Comparison of ENCODE assay signal across 20 cellular contexts in the genomic region with DNA sequence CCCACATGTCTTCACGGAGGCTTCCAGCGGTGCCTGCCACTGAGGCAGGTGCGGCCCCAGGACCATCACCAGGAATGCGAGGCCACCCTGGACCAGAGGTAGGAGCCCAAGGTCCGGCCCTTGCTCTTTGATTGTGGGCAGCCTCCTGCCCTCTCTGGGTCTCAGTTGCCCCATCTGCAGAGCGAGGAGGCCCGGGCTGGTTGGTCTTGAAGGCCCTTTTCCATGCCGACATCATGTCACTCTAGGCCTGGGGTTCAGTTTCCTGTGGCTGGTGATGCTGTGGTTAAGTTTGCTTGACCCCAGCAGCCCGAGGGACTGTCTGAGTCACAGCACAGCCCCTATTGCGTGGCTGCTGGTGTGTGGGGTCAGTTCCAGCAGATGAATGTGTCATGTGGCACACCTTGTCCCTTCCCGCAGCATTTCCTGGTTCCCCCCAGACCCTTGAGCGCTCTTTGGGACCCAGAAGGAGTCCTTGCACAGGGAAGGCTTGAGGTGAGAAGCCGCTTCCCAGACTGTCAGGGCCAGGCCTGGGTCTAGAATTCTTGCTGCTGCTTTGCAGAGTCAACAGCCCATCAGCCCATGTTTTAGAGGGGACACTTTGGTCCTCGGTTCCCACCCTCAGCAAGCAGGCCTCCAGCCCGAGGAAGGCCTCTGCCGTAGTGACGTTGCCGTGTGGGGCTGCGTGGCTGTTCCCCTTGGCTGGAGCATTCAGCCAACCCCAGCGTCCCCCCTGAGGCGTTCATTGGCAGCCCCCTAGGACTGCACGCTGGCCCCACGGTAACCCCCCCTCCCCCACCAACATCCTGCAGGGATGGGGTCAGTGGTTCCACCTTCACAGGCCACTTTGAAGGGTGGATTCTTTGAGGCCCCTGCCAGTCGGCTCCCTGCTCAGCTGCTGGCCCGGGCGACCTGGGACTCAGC. TPM values are rescaled to one million over a fixed set of nuclear protein-coding genes. Genes with fewer than 3 reads are reported as not detected.
DNase-seq lines count a peak whose midpoint lies in the region; ATAC-seq and TF ChIP-seq lines count a peak whose summit lies in the region.
"Had no signal": no experiment of that assay in that cellular context is flagged by ENCODE, and none has a peak within 500 bp of the region (broad histone marks: within the 10 kb centered on the region; RNA-seq: fewer than 3 reads in every experiment).

No MANE protein-coding gene starts in this region.

- no peak for TF ChIP-seq CTCF in PC-3 (conservative IDR thresholded peaks at IDR 0.05; ENCODE audit: low read depth, low read length)
- no peak for TF ChIP-seq CTCF in esophagus squamous epithelium (IDR thresholded peaks at IDR 0.05)

- ATAC-seq in PC-3 = no peak
- ATAC-seq: effector memory CD8-positive, alpha-beta T cell; gastrocnemius medialis; naive thymus-derived CD8-positive, alpha-beta T cell had no signal

- CTCF ChIA-PET in PC-3 (lab: Charles Lee) = no interaction called here

- H3F3A ChIP-seq in PC-3 (ENCODE audit: low read length, unreplicated experiment) = no peaks in the 10 kb centered on the region

- H3K27me3 ChIP-seq in PC-3 (ENCODE audit: low read length) = no peaks in the 10 kb centered on the region
- H3K27me3 ChIP-seq in esophagus squamous epithelium = no peaks in the 10 kb centered on the region
- H3K27me3 ChIP-seq: gastrocnemius medialis had no signal

- no peaks in the 10 kb centered on the region for H4K20me1 ChIP-seq in PC-3 (ENCODE audit: low read length)

- BruUV-seq in PC-3 (replicated peaks; lab: Mats Ljungman, UMichigan) = no TSS peak

- H3K9ac ChIP-seq in PC-3 (ENCODE audit: low read length) = no peak overlapping the region

- no peak overlapping the region for H3K4me3 ChIP-seq in PC-3 (ENCODE audit: low read length)
- no peak overlapping the region for H3K4me3 ChIP-seq in esophagus squamous epithelium
- H3K4me3 ChIP-seq: gastrocnemius medialis, lung, SK-N-MC had no signal

- 87% methylated on average over 7 of the region's 26 CpGs; no CpG with 5 or more reads in 1 of the 2 donors for WGBS in esophagus squamous epithelium, 2 donors

- no peak overlapping the region for H3K4me2 ChIP-seq in PC-3 (ENCODE audit: low read length)

- H3K36me3 ChIP-seq in PC-3 (ENCODE audit: low read depth, low read length) (0 out of 2 replicates have a peak, but pooled peaks cover 2% of the 10 kb centered on the region), esophagus squamous epithelium (peaks cover 0 to 40% (median 0%) of the 10 kb centered on the region in 3 donors)
- H3K36me3 ChIP-seq: gastrocnemius medialis had no signal

- no peaks in the 10 kb centered on the region for H3K9me2 ChIP-seq in PC-3 (replicated peaks; ENCODE audit: low read length)

- intact Hi-C loops in PC-3 (cut with micrococcal nuclease) = no loop called here
- intact Hi-C loops in esophagus squamous epithelium (cut with DNase I) = loop anchor here (10.0 kb wide), 1 partner anchor 350 kb away; no protein-coding TSS in a partner anchor

- no peaks in the 10 kb centered on the region for H3K9me3 ChIP-seq in PC-3 (ENCODE audit: low read length)
- no peaks in the 10 kb centered on the region for H3K9me3 ChIP-seq in esophagus squamous epithelium
- H3K9me3 ChIP-seq: gastrocnemius medialis had no signal

- no peaks in the 10 kb centered on the region for H3K79me2 ChIP-seq in PC-3 (ENCODE audit: low read length)

- no peak for TF ChIP-seq POLR2A in esophagus squamous epithelium (IDR thresholded peaks at IDR 0.05)

- POLR2A ChIA-PET in PC-3 (lab: Charles Lee; ENCODE audit: unreplicated experiment) = no interaction called here

- H3K4me1 ChIP-seq in PC-3 (ENCODE audit: insufficient read depth, low read length) (no peaks in the 10 kb centered on the region), esophagus squamous epithelium (peaks cover 9 to 31% (median 11%) of the 10 kb centered on the region in 3 donors)
- H3K4me1 ChIP-seq: gastrocnemius medialis had no signal

- H3K27ac ChIP-seq in PC-3 (ENCODE audit: low read length) = no peak overlapping the region
- H3K27ac ChIP-seq in esophagus squamous epithelium = peak overlapping the region in 3 of 4 donors; percentile 50 to 79 (median 70)
- H3K27ac ChIP-seq: gastrocnemius medialis, SK-N-MC had no signal

- peak; percentile 70 for DNase-seq in EH (ENCODE audit: low read depth)
- peak; percentile 6 for DNase-seq in PC-3
- DNase-seq in esophagus squamous epithelium (lab: John Stamatoyannopoulos, UW) = no peak
- DNase-seq in myocyte (ENCODE audit: low read depth) = peak; percentile 36
- no peak for DNase-seq in activated CD4-positive, CD25-positive, alpha-beta regulatory T cell treated with anti-CD3 and anti-CD28 coated beads, Interleukin-2, amount 50 U/mL, for 72 hours
- DNase-seq in NCI-H774 (lab: John Stamatoyannopoulos, UW) = no peak
- DNase-seq in NOMO-1 treated with dmso at 0.1 percent for 144 hours (lab: John Stamatoyannopoulos, UW; ENCODE audit: unreplicated experiment) = no peak
- no peak for DNase-seq in dedifferentiated amniotic fluid mesenchymal stem cell (ENCODE audit: extremely low spot score)
- DNase-seq: activated CD4-positive, alpha-beta T cell treated with anti-CD3 and anti-CD28 coated beads, Interleukin-2, amount 10 ng/mL, durations not matched to agents 24 days and 14 days; activated naive CD4-positive, alpha-beta T cell treated with anti-CD3 and anti-CD28 coated beads, Interleukin-2, amount 10 ng/mL, durations not matched to agents 7 days and 5 days; DMS79; effector memory CD8-positive, alpha-beta T cell; gastrocnemius medialis; GOT3; naive thymus-derived CD8-positive, alpha-beta T cell; NCI-H2081 treated with DMSO at 0.1 percent for 48 hours; NCI-H524 treated with DMSO at 0.1 percent for 48 hours; T1000 had no signal

- H2AFZ ChIP-seq in PC-3 (ENCODE audit: low read length) = no peak overlapping the region

RNA-seq across cellular contexts. Expression of a gene that starts 31.0 kb away (rescaled TPM):
- total RNA-seq in PC-3 (2014; rRNA removed) (0.11 and 0.35 TPM in 2 replicates), esophagus squamous epithelium (1 to 10 TPM in 1 of 4 donors, under 1 TPM in 3; 0.53 to 4.8 (median 0.78) TPM), myocyte (0.13 and 0.21 TPM in 2 replicates)
- 0.84 TPM for polyA plus RNA-seq in myocyte (2012)
- total RNA-seq: activated CD4-positive, alpha-beta T cell treated with anti-CD3 and anti-CD28 coated beads, Interleukin-2, amount 10 ng/mL, durations not matched to agents 24 days and 14 days; naive thymus-derived CD8-positive, alpha-beta T cell had no signal
- polyA plus RNA-seq: naive thymus-derived CD8-positive, alpha-beta T cell had no signal

Comparison
In these comparisons a context has a peak if more than half of its experiments do, and no peak if none do; other contexts are left out.
1. DNase-seq: peak in EH (single experiment), PC-3 (single experiment) and myocyte (single experiment); none in esophagus squamous epithelium (single experiment), activated CD4-positive, CD25-positive, alpha-beta regulatory T cell treated with anti-CD3 and anti-CD28 coated beads, Interleukin-2, amount 50 U/mL, for 72 hours (single experiment), NCI-H774 (single experiment), NOMO-1 treated with dmso at 0.1 percent for 144 hours (single experiment) and dedifferentiated amniotic fluid mesenchymal stem cell (single experiment).